Comparison of ENCODE assay signal across 15 cellular contexts in the genomic region with DNA sequence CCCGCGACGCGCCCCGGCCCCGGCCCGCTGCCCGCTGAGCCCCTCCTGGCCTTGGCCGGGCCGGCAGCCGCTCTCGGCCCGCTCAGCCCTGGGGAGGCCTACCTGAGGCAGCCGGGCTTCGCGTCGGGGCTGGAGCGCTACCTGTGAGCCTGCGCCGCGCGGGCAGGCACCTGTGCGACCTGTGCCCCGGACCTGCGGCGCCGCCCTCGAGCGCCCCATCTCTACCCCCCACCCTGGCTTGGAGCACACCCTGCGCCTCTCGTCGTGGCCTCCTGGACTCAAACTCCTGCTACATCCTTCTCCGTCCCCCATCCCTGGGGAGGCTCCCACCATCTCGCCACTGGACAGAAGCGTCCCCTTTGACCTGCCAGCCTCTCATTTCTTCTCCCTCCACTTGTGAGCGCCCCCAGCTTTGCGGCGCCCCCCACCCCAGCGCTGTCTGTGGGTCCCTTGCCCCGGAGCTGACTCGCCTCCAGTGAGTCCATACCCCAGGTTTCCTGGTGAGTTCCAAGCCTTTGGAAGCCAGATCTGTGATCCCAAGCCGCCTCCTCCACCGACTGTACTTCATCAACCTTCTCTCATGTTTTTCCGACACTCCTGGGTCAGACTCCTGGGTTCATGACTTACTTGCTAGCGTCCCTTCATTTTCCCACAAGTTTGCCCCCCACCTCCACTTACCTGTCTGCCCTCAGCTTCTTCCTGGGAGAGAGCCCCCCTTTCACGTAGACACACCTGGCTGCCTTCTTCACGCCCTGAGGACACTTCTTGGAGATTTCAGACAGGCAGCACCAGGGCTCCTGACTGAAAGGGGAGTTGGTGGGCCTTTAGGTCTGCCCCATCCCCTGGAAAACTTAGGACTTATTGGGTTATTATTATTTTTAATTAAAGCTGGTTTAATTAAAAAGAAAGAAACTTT. TPM values are rescaled to one million over a fixed set of nuclear protein-coding genes. Genes with fewer than 3 reads are reported as not detected.
DNase-seq lines count a peak whose midpoint lies in the region; ATAC-seq and TF ChIP-seq lines count a peak whose summit lies in the region.
"Had no signal": no experiment of that assay in that cellular context is flagged by ENCODE, and none has a peak within 500 bp of the region (broad histone marks: within the 10 kb centered on the region; RNA-seq: fewer than 3 reads in every experiment).

No MANE protein-coding gene starts in this region.

- H3K4me1 ChIP-seq in iPS-15b (ENCODE audit: control insufficient read depth, insufficient read depth, low read length): no peaks in the 10 kb centered on the region
- H3K4me1 ChIP-seq in skeletal muscle satellite cell (ENCODE audit: control insufficient read depth, insufficient read depth, low read length): no peaks in the 10 kb centered on the region
- H3K4me1 ChIP-seq: Caco-2, HAP-1 had no signal

- H3K4me2 ChIP-seq in skeletal muscle satellite cell (ENCODE audit: low read length): peak overlapping the region; percentile 87

- no peaks in the 10 kb centered on the region for H3K36me3 Mint-ChIP-seq in T-helper 1 cell treated with Interleukin-12 subunit alpha and Interleukin-12 subunit beta and Interleukin-4 antibody, amounts not matched to agents 30 μg/mL and 1 μg/mL, for 36 hours (ENCODE audit: low read depth)
- H3K36me3 Mint-ChIP-seq in activated B cell treated with CpG ODN at 0.5 μM for 24 hours (ENCODE audit: low read depth): no peaks in the 10 kb centered on the region
- H3K36me3 Mint-ChIP-seq in activated CD4-positive, alpha-beta T cell treated with anti-CD3 and anti-CD28 coated beads for 36 hours (ENCODE audit: low read depth): no peaks in the 10 kb centered on the region

- H3K27me3 Mint-ChIP-seq in T-helper 1 cell treated with Interleukin-12 subunit alpha and Interleukin-12 subunit beta and Interleukin-4 antibody, amounts not matched to agents 30 μg/mL and 1 μg/mL, for 36 hours (ENCODE audit: low read depth): peaks cover 69% of the 10 kb centered on the region
- H3K27me3 Mint-ChIP-seq in activated B cell treated with CpG ODN at 0.5 μM for 24 hours: peaks cover 66% of the 10 kb centered on the region
- peaks cover 40% of the 10 kb centered on the region for H3K27me3 Mint-ChIP-seq in activated CD4-positive, alpha-beta T cell treated with anti-CD3 and anti-CD28 coated beads for 36 hours

- intact Hi-C loops in activated B cell treated with CpG ODN at 0.5 μM for 24 hours (cut with micrococcal nuclease): no loop called here
- intact Hi-C loops in activated CD4-positive, alpha-beta T cell treated with anti-CD3 and anti-CD28 coated beads for 36 hours (cut with DNase I, micrococcal nuclease): no loop called here

- POLR2A ChIA-PET in activated B cell treated with CpG ODN at 0.5 μM for 24 hours (lab: Charles Lee): no interaction called here
- POLR2A ChIA-PET in activated CD4-positive, alpha-beta T cell treated with anti-CD3 and anti-CD28 coated beads for 36 hours (lab: Charles Lee): no interaction called here

- H3K27me3 ChIP-seq in iPS-15b (ENCODE audit: control insufficient read depth, insufficient read depth, low read length): peaks cover 88% of the 10 kb centered on the region
- peaks cover 23% of the 10 kb centered on the region for H3K27me3 ChIP-seq in skeletal muscle satellite cell (ENCODE audit: control insufficient read depth, insufficient read depth, low read length)
- H3K27me3 ChIP-seq: SJSA1 had no signal

- no peaks in the 10 kb centered on the region for H3K9me3 ChIP-seq in iPS-15b (ENCODE audit: control insufficient read depth, insufficient read depth, low read length)
- no peaks in the 10 kb centered on the region for H3K9me3 ChIP-seq in skeletal muscle satellite cell (replicated peaks; ENCODE audit: low read length)
- H3K9me3 ChIP-seq: Caco-2, HAP-1, SJSA1 had no signal

- no peak for ATAC-seq in activated B cell treated with CpG ODN at 0.5 μM for 24 hours (ENCODE audit: low read depth)
- no peak for ATAC-seq in HG03045 (IDR thresholded peaks at IDR 0.05; ENCODE audit: unreplicated experiment)
- no peak for ATAC-seq in activated CD4-positive, alpha-beta T cell treated with anti-CD3 and anti-CD28 coated beads for 36 hours

- H3K36me3 ChIP-seq in iPS-15b (ENCODE audit: control insufficient read depth, insufficient read depth, low read length): no peaks in the 10 kb centered on the region
- no peaks in the 10 kb centered on the region for H3K36me3 ChIP-seq in skeletal muscle satellite cell (ENCODE audit: insufficient read depth, low read length)
- H3K36me3 ChIP-seq: HAP-1 had no signal

- H3K4me3 ChIP-seq in iPS-15b (ENCODE audit: low read depth, low read length) (peak overlapping the region; percentile 37), skeletal muscle satellite cell (ENCODE audit: low read length) (no peak overlapping the region)
- H3K4me3 ChIP-seq: SJSA1 had no signal

- peaks cover 7% of the 10 kb centered on the region for H3K4me1 Mint-ChIP-seq in T-helper 1 cell treated with Interleukin-12 subunit alpha and Interleukin-12 subunit beta and Interleukin-4 antibody, amounts not matched to agents 30 μg/mL and 1 μg/mL, for 36 hours (ENCODE audit: low read depth)
- H3K4me1 Mint-ChIP-seq in activated B cell treated with CpG ODN at 0.5 μM for 24 hours: peaks cover 7% of the 10 kb centered on the region
- peaks cover 5% of the 10 kb centered on the region for H3K4me1 Mint-ChIP-seq in activated CD4-positive, alpha-beta T cell treated with anti-CD3 and anti-CD28 coated beads for 36 hours

- TF ChIP-seq CTCF in activated B cell treated with CpG ODN at 0.5 μM for 24 hours (IDR thresholded peaks at IDR 0.05): no peak

- H3K27ac Mint-ChIP-seq in T-helper 1 cell treated with Interleukin-12 subunit alpha and Interleukin-12 subunit beta and Interleukin-4 antibody, amounts not matched to agents 30 μg/mL and 1 μg/mL, for 36 hours: no peak overlapping the region
- H3K27ac Mint-ChIP-seq in activated B cell treated with CpG ODN at 0.5 μM for 24 hours: no peak overlapping the region
- no peak overlapping the region for H3K27ac Mint-ChIP-seq in activated CD4-positive, alpha-beta T cell treated with anti-CD3 and anti-CD28 coated beads for 36 hours

- DNase-seq in T-helper 1 cell (no peak), activated B cell treated with CpG ODN at 0.5 μM for 24 hours (no peak), DMS79 treated with DMSO at 0.1 percent for 48 hours (lab: John Stamatoyannopoulos, UW) (no peak)
- no peak for DNase-seq in activated CD4-positive, alpha-beta T cell treated with anti-CD3 and anti-CD28 coated beads for 36 hours
- DNase-seq: 8988T; Caco-2; midbrain; NCI-H2171 treated with DMSO at 0.1 percent for 48 hours; stimulated activated CD4-positive, alpha-beta T cell treated with anti-CD3 and anti-CD28 coated beads, Interleukin-2, amount 100 ng/mL, for 48 hours had no signal

- H3K9ac ChIP-seq in iPS-15b (ENCODE audit: low read depth, low read length) (no peak overlapping the region), skeletal muscle satellite cell (ENCODE audit: low read depth, low read length) (no peak overlapping the region)

- H3K9me3 Mint-ChIP-seq in T-helper 1 cell treated with Interleukin-12 subunit alpha and Interleukin-12 subunit beta and Interleukin-4 antibody, amounts not matched to agents 30 μg/mL and 1 μg/mL, for 36 hours: no peaks in the 10 kb centered on the region
- no peaks in the 10 kb centered on the region for H3K9me3 Mint-ChIP-seq in activated B cell treated with CpG ODN at 0.5 μM for 24 hours
- no peaks in the 10 kb centered on the region for H3K9me3 Mint-ChIP-seq in activated CD4-positive, alpha-beta T cell treated with anti-CD3 and anti-CD28 coated beads for 36 hours (ENCODE audit: low read depth)

- H3K4me3 Mint-ChIP-seq in T-helper 1 cell treated with Interleukin-12 subunit alpha and Interleukin-12 subunit beta and Interleukin-4 antibody, amounts not matched to agents 30 μg/mL and 1 μg/mL, for 36 hours: peak overlapping the region; percentile 33
- H3K4me3 Mint-ChIP-seq in activated B cell treated with CpG ODN at 0.5 μM for 24 hours: peak overlapping the region; percentile 35
- no peak overlapping the region for H3K4me3 Mint-ChIP-seq in activated CD4-positive, alpha-beta T cell treated with anti-CD3 and anti-CD28 coated beads for 36 hours

- CTCF ChIA-PET in activated B cell treated with CpG ODN at 0.5 μM for 24 hours (lab: Charles Lee): no interaction called here
- CTCF ChIA-PET in activated CD4-positive, alpha-beta T cell treated with anti-CD3 and anti-CD28 coated beads for 36 hours (lab: Charles Lee): interaction anchor here (0.6 to 0.9 kb wide), 4 partner anchors 15 to 25 kb away, joined by 3 read pairs; partner anchors contain the start of gene FOXD2

RNA-seq across cellular contexts. Expression of gene FOXE3, which starts 1.3 kb away (rescaled TPM):
- not detected in 2 replicates for total RNA-seq in activated B cell treated with CpG ODN at 0.5 μM for 24 hours
- not detected in 2 replicates for total RNA-seq in skeletal muscle satellite cell (2012; rRNA removed)
- not detected for total RNA-seq in activated CD4-positive, alpha-beta T cell treated with anti-CD3 and anti-CD28 coated beads for 36 hours
- total RNA-seq: Caco-2, SJSA1 had no signal

RNA-seq across cellular contexts. Expression of gene FOXD2, which starts 20.5 kb away (rescaled TPM):
- total RNA-seq in activated B cell treated with CpG ODN at 0.5 μM for 24 hours: 0.10 and 0.20 TPM in 2 replicates
- total RNA-seq in skeletal muscle satellite cell (2012; rRNA removed): 0.22 and 0.25 TPM in 2 replicates
- under 1 TPM; 0.05 to 0.07 TPM for total RNA-seq in activated CD4-positive, alpha-beta T cell treated with anti-CD3 and anti-CD28 coated beads for 36 hours
